In the genomic region with DNA sequence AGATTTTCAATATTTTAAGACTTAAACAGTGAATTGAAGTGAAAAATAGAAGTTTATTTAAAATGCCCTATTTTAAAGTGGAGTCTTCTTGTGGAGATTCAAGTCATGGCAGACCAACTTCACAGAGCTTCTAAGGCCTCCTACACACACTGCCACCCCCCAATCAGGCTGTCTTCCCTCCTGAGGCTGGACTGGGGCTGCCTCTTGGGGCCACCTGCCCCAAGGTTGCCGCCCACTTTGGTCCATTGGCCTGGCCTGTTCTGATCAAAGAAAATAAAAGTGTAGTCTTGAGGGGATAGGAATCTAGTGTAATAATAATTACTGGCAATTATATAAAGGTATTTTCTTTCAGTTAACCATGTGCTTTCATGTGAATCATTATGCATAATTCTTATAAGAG, we compare ENCODE assay signal across 8 cellular contexts. TPM values are rescaled to one million over a fixed set of nuclear protein-coding genes. Genes with fewer than 3 reads are reported as not detected.
DNase-seq lines count a peak whose midpoint lies in the region; ATAC-seq and TF ChIP-seq lines count a peak whose summit lies in the region.
"Had no signal": no experiment of that assay in that cellular context is flagged by ENCODE, and none has a peak within 500 bp of the region (broad histone marks: within the 10 kb centered on the region; RNA-seq: fewer than 3 reads in every experiment).

No MANE protein-coding gene starts in this region.

- POLR2A ChIA-PET in Panc1 (lab: Charles Lee): no interaction called here

- no peaks in the 10 kb centered on the region for H3K9me2 ChIP-seq in GM23338 (ENCODE audit: insufficient read depth)

- H3K79me2 ChIP-seq in GM23338 (replicated peaks; ENCODE audit: insufficient read depth): peaks cover 70% of the 10 kb centered on the region

- H3K4me3 ChIP-seq in GM23338: peak overlapping the region; percentile 73
- H3K4me3 ChIP-seq in Panc1 (ENCODE audit: low read depth in 2 of 2, low read length in 2 of 2): peak overlapping the region; percentile 88 to 97
- H3K4me3 ChIP-seq in foreskin fibroblast (ENCODE audit: low read depth in 1 of 2, low read length in 2 of 2): peak overlapping the region; percentile 87 to 97
- H3K4me3 ChIP-seq in skeletal muscle tissue (ENCODE audit: low read length in 3 of 3): peak overlapping the region; percentile 14 to 90 (median 83)

- H3K27me3 Mint-ChIP-seq in GM23338 (ENCODE audit: insufficient read depth, low read depth, poor library complexity): no peaks in the 10 kb centered on the region

- no peaks in the 10 kb centered on the region for H3K9me3 Mint-ChIP-seq in GM23338

- in situ Hi-C loops in Panc1 (cut with HindIII; ENCODE audit: low pct_unique_long_range_greater_than_20kb, low sequenced_read_pairs): no loop called here
- in situ Hi-C loops in G401 (cut with HindIII; ENCODE audit: low sequenced_read_pairs): no loop called here

- no peak overlapping the region for H2AFZ ChIP-seq in GM23338

- H3F3A ChIP-seq in GM23338 (replicated peaks; ENCODE audit: low read depth): no peaks in the 10 kb centered on the region

- H3K9me3 ChIP-seq in Panc1 (ENCODE audit: control insufficient read depth, insufficient read depth, low read depth, low read length): no peaks in the 10 kb centered on the region
- no peaks in the 10 kb centered on the region for H3K9me3 ChIP-seq in skeletal muscle tissue (ENCODE audit: control insufficient read depth in 3 of 3, low read length in 3 of 3)

- peak overlapping the region in 2 of 3 donors; percentile 89 for H3K9ac ChIP-seq in skeletal muscle tissue (ENCODE audit: low read depth in 1 of 3, low read length in 3 of 3)

- no peak overlapping the region for H3K4me3 Mint-ChIP-seq in GM23338

- peaks cover 2% of the 10 kb centered on the region; the same call in 1 of the 3 replicates for H3K36me3 Mint-ChIP-seq in GM23338 (ENCODE audit: low read depth)

- peak overlapping the region; percentile 86 for H3K4me2 ChIP-seq in GM23338

- CTCF ChIA-PET in Panc1 (lab: Charles Lee): no interaction called here

- H3K36me3 ChIP-seq in GM23338 (ENCODE audit: insufficient read depth): peaks cover 4% of the 10 kb centered on the region; the same call in 1 of the 2 replicates
- H3K36me3 ChIP-seq in Panc1 (ENCODE audit: control insufficient read depth, insufficient read depth, low read length): peaks cover 7% of the 10 kb centered on the region; the same call in 1 of the 2 replicates
- peaks cover 2 to 6% (median 4%) of the 10 kb centered on the region in 3 donors for H3K36me3 ChIP-seq in skeletal muscle tissue (ENCODE audit: control insufficient read depth in 3 of 3, insufficient read depth in 3 of 3, low read length in 3 of 3)

- TSS peak; percentile 70 for BruUV-seq in Panc1 (replicated peaks; lab: Mats Ljungman, UMichigan)

- H3K4me1 Mint-ChIP-seq in GM23338: peaks cover 6% of the 10 kb centered on the region; the same call in 2 of the 3 replicates

- H4K20me1 ChIP-seq in GM23338 (replicated peaks; ENCODE audit: insufficient read depth): 0 out of 2 replicates have a peak, but pooled peaks cover 10% of the 10 kb centered on the region

- intact Hi-C loops in Panc1 (cut with micrococcal nuclease; ENCODE audit: unreplicated experiment): no loop called here

- no peak overlapping the region for H3K27ac Mint-ChIP-seq in GM23338

- DNase-seq in GM23338 (ENCODE audit: low spot score) (peak; percentile 8), Panc1 (ENCODE audit: low read depth, low spot score) (no peak), foreskin fibroblast (no peak), G401 (ENCODE audit: low spot score) (no peak)
- no peak for DNase-seq in stimulated activated CD4-positive, alpha-beta T cell treated with anti-CD3 and anti-CD28 coated beads, Interleukin-4, amount 100 ng/mL, for 24 hours
- DNase-seq: activated CD8-positive, alpha-beta memory T cell treated with anti-CD3 and anti-CD28 coated beads, Interleukin-2, amount 50 U/mL, for 48 hours had no signal

- H3K27me3 ChIP-seq in GM23338 (ENCODE audit: insufficient read depth) (no peaks in the 10 kb centered on the region), Panc1 (ENCODE audit: control insufficient read depth, insufficient read depth, low read length) (no peaks in the 10 kb centered on the region), skeletal muscle tissue (ENCODE audit: control insufficient read depth in 3 of 3, insufficient read depth in 3 of 3, low read length in 3 of 3) (no peaks in the 10 kb centered on the region)

- ATAC-seq in GM23338 (no peak), Panc1 (no peak), GM19035 (IDR thresholded peaks at IDR 0.05; ENCODE audit: unreplicated experiment) (no peak)

- H3K27ac ChIP-seq in GM23338 (ENCODE audit: low read depth) (no peak overlapping the region), Panc1 (ENCODE audit: low read length) (no peak overlapping the region; the same call in 1 of the 2 replicates), skeletal muscle tissue (ENCODE audit: low read depth, low read length) (no peak overlapping the region)

- TF ChIP-seq CTCF in GM23338 (conservative IDR thresholded peaks at IDR 0.05; ENCODE audit: low read depth in 2 of 2) (no peak), Panc1 (IDR thresholded peaks at IDR 0.05) (no peak), foreskin fibroblast (IDR thresholded peaks at IDR 0.05; ENCODE audit: low read depth, low read length) (no peak)

- H3K4me1 ChIP-seq in GM23338 (ENCODE audit: insufficient read depth) (peaks cover 17% of the 10 kb centered on the region), Panc1 (ENCODE audit: control insufficient read depth, insufficient read depth, low read length) (peaks cover 14% of the 10 kb centered on the region; the same call in 1 of the 2 replicates), skeletal muscle tissue (ENCODE audit: control insufficient read depth in 3 of 3, insufficient read depth in 3 of 3, low read length in 3 of 3) (peaks cover 16 to 33% (median 24%) of the 10 kb centered on the region in 3 donors)

TF ChIP-seq in GM23338, 12 proteins besides CTCF, POLR2A, EP300 and RAD21:
- no peak for TF ChIP-seq JUNB (IDR thresholded peaks at IDR 0.05; ENCODE audit: unreplicated experiment)
- TF ChIP-seq EZH2phosphoT487 (IDR thresholded peaks at IDR 0.05; ENCODE audit: unreplicated experiment): no peak
- no peak for TF ChIP-seq ZNF114 (CRISPR knock-in tag; IDR thresholded peaks at IDR 0.05)
- no peak for TF ChIP-seq NANOG (IDR thresholded peaks at IDR 0.05; ENCODE audit: borderline replicate concordance)
- TF ChIP-seq ZNF331 (CRISPR knock-in tag; IDR thresholded peaks at IDR 0.05; ENCODE audit: low read depth): no peak
- TF ChIP-seq STAT1 (IDR thresholded peaks at IDR 0.05; ENCODE audit: unreplicated experiment): no peak
- TF ChIP-seq, protein P1, sequence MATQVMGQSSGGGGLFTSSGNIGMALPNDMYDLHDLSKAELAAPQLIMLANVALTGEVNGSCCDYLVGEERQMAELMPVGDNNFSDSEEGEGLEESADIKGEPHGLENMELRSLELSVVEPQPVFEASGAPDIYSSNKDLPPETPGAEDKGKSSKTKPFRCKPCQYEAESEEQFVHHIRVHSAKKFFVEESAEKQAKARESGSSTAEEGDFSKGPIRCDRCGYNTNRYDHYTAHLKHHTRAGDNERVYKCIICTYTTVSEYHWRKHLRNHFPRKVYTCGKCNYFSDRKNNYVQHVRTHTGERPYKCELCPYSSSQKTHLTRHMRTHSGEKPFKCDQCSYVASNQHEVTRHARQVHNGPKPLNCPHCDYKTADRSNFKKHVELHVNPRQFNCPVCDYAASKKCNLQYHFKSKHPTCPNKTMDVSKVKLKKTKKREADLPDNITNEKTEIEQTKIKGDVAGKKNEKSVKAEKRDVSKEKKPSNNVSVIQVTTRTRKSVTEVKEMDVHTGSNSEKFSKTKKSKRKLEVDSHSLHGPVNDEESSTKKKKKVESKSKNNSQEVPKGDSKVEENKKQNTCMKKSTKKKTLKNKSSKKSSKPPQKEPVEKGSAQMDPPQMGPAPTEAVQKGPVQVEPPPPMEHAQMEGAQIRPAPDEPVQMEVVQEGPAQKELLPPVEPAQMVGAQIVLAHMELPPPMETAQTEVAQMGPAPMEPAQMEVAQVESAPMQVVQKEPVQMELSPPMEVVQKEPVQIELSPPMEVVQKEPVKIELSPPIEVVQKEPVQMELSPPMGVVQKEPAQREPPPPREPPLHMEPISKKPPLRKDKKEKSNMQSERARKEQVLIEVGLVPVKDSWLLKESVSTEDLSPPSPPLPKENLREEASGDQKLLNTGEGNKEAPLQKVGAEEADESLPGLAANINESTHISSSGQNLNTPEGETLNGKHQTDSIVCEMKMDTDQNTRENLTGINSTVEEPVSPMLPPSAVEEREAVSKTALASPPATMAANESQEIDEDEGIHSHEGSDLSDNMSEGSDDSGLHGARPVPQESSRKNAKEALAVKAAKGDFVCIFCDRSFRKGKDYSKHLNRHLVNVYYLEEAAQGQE (IDR thresholded peaks at IDR 0.05; ENCODE audit: unreplicated experiment): no peak
- TF ChIP-seq, protein P2, sequence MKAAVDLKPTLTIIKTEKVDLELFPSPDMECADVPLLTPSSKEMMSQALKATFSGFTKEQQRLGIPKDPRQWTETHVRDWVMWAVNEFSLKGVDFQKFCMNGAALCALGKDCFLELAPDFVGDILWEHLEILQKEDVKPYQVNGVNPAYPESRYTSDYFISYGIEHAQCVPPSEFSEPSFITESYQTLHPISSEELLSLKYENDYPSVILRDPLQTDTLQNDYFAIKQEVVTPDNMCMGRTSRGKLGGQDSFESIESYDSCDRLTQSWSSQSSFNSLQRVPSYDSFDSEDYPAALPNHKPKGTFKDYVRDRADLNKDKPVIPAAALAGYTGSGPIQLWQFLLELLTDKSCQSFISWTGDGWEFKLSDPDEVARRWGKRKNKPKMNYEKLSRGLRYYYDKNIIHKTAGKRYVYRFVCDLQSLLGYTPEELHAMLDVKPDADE (IDR thresholded peaks at IDR 0.05): no peak

RNA-seq across cellular contexts. Expression of a gene that starts 1.3 kb away (rescaled TPM):
- 39.8 and 41.7 TPM in 2 replicates for total RNA-seq in GM23338 (2014; rRNA removed; shearing (Covaris generic))
- polyA plus RNA-seq in GM23338 (2016; fragmentation: Nextera tagmentation; extraction: Ambion mirVana): 23.5 and 24.3 TPM in 2 replicates
- 40.8 TPM for total RNA-seq in Panc1 (2021; ENCODE audit: unreplicated experiment)
- 21.4 TPM for polyA plus RNA-seq in Panc1 (2012; ENCODE audit: insufficient read length)
- total RNA-seq in skeletal muscle tissue: 27.1 TPM
- total RNA-seq in G401 (2014; rRNA removed; shearing (Covaris generic)): 19.3 and 21.4 TPM in 2 replicates

RNA-seq across cellular contexts. Expression of a gene that starts 1.4 kb away (rescaled TPM):
- 45.8 and 47.2 TPM in 2 replicates for total RNA-seq in GM23338 (2014; rRNA removed; shearing (Covaris generic))
- 17.4 and 18.9 TPM in 2 replicates for polyA plus RNA-seq in GM23338 (2016; fragmentation: Nextera tagmentation; extraction: Ambion mirVana)
- total RNA-seq in Panc1 (2021; ENCODE audit: unreplicated experiment): 42.3 TPM
- 22.7 TPM for polyA plus RNA-seq in Panc1 (2012; ENCODE audit: insufficient read length)
- total RNA-seq in skeletal muscle tissue: 32.4 TPM
- 42.0 and 65.5 TPM in 2 replicates for total RNA-seq in G401 (2014; rRNA removed; shearing (Covaris generic))

RNA-seq across cellular contexts. Expression of a gene that starts 23.2 kb away (rescaled TPM):
- total RNA-seq in GM23338 (2014; rRNA removed; shearing (Covaris generic)): 0.16 and 1.3 TPM in 2 replicates
- 1.0 and 1.3 TPM in 2 replicates for polyA plus RNA-seq in GM23338 (2016; fragmentation: Nextera tagmentation; extraction: Ambion mirVana)
- total RNA-seq in Panc1 (2021; ENCODE audit: unreplicated experiment) (0.13 TPM), skeletal muscle tissue (7.8 TPM)
- not detected for polyA plus RNA-seq in Panc1 (2012; ENCODE audit: insufficient read length)
- 0.47 and 4.2 TPM in 2 replicates for total RNA-seq in G401 (2014; rRNA removed; shearing (Covaris generic))
